In the genomic region with DNA sequence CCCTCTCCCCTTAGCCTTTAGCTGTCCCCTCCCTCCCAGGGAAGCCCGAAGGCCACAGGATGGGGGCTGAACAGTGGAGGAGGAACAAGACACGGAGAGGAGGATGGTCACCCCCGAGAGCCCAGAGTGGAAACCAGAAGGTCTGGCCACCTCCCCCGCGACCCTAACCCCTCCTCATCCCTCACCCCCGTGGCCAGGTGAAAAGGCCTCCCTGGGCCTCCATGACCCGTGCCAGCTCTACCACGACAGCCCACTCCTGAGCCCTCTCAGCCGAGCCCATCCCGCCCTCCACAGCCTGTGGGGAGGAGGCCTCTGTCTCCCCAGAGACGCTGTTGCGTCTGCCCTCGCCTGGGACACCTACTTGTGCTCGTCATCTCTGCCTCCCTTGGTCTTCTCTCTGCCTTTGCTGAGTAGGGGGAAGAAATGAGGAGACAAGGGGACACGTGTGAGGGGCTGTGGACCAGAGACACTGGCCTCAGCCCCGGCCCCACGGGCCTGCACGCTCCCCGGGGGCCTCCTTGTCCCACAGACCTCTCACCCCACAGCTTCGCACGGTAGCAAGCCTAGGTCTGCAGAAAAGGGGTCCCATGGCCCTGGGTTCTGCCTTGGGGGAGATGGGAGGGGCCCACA, we compare ENCODE assay signal across 23 cellular contexts. TPM values are rescaled to one million over a fixed set of nuclear protein-coding genes. Genes with fewer than 3 reads are reported as not detected.
DNase-seq lines count a peak whose midpoint lies in the region; ATAC-seq, FAIRE-seq and TF ChIP-seq lines count a peak whose summit lies in the region.
"Had no signal": no experiment of that assay in that cellular context is flagged by ENCODE, and none has a peak within 500 bp of the region (broad histone marks: within the 10 kb centered on the region; RNA-seq: fewer than 3 reads in every experiment).

No MANE protein-coding gene starts in this region.

- ATAC-seq in activated CD4-positive, alpha-beta T cell treated with anti-CD3 and anti-CD28 coated beads for 36 hours, result no peak
- ATAC-seq: CD8-positive, alpha-beta T cell had no signal

- H2BK5ac ChIP-seq in trophoblast cell (ENCODE audit: low read depth, low read length, poor library complexity), result no peak overlapping the region

- no peak overlapping the region for H4K12ac ChIP-seq in trophoblast cell (ENCODE audit: low read depth, low read length)

- no peak for TF ChIP-seq CTCF in kidney (IDR thresholded peaks at IDR 0.05; ENCODE audit: borderline replicate concordance, extremely low read depth, insufficient read depth)
- TF ChIP-seq CTCF in spleen (IDR thresholded peaks at IDR 0.05 in 8 of 11, conservative IDR thresholded peaks at IDR 0.05 in 3 of 11), result no peak
- TF ChIP-seq CTCF in BE2C (IDR thresholded peaks at IDR 0.05; ENCODE audit: low read depth, low read length), result no peak

- intact Hi-C loops in kidney (cut with DNase I), result no loop called here
- intact Hi-C loops in spleen (cut with DNase I; ENCODE audit: low total_unique reads), result no loop called here
- intact Hi-C loops in activated CD4-positive, alpha-beta T cell treated with anti-CD3 and anti-CD28 coated beads for 36 hours (cut with DNase I, micrococcal nuclease), result no loop called here

- H3K9me3 ChIP-seq in BLaER1, result no peaks in the 10 kb centered on the region
- H3K9me3 ChIP-seq in BLaER1 treated with 17β-estradiol and CSF1 and Interleukin-3, amounts not matched to agents 10 nM and 100 nM (replicated peaks in 1 of 11), result no peaks in the 10 kb centered on the region
- no peaks in the 10 kb centered on the region for H3K9me3 ChIP-seq in kidney (ENCODE audit: control insufficient read depth in 1 of 2, low read length in 2 of 2)
- H3K9me3 ChIP-seq in spleen, result no peaks in the 10 kb centered on the region
- H3K9me3 ChIP-seq in BE2C, result no peaks in the 10 kb centered on the region
- no peaks in the 10 kb centered on the region for H3K9me3 ChIP-seq in trophoblast cell (ENCODE audit: insufficient read depth, low read depth, low read length)
- H3K9me3 ChIP-seq: Caco-2 had no signal

- no peaks in the 10 kb centered on the region for H3K79me2 ChIP-seq in trophoblast cell (ENCODE audit: control insufficient read depth, insufficient read depth, low read length, poor library complexity)

- no peaks in the 10 kb centered on the region for H4K20me1 ChIP-seq in BLaER1
- H4K20me1 ChIP-seq in BLaER1 treated with 17β-estradiol and CSF1 and Interleukin-3, amounts not matched to agents 10 nM and 100 nM, result no peaks in the 10 kb centered on the region; a peak in 1 of 22 replicates

- no peaks in the 10 kb centered on the region for H3K36me3 Mint-ChIP-seq in activated CD4-positive, alpha-beta T cell treated with anti-CD3 and anti-CD28 coated beads for 36 hours (ENCODE audit: low read depth)
- H3K36me3 Mint-ChIP-seq: CD8-positive, alpha-beta T cell had no signal

- no peak for FAIRE-seq in kidney (lab: Jason Lieb, UNC)
- FAIRE-seq: A204.1, D721Med, G401.6, GM12891, GM19239 had no signal

- no peak overlapping the region for H2AK5ac ChIP-seq in trophoblast cell (ENCODE audit: low read length)

- H2AFZ ChIP-seq in trophoblast cell (ENCODE audit: insufficient read depth, low read length, poor library complexity), result no peak overlapping the region

- 80 to 92% (median 87%) methylated on average over 18 to 21 of the region's 21 CpGs for WGBS in spleen, 5 donors
- WGBS in trophoblast cell (ENCODE audit: extremely low coverage, insufficient coverage, insufficient read length), result no CpG with 5 or more reads among the region's 21 CpGs

- H3K36me3 ChIP-seq in BLaER1 (no peaks in the 10 kb centered on the region), kidney (ENCODE audit: control insufficient read depth in 1 of 2, insufficient read depth in 2 of 2, low read length in 2 of 2) (no peaks in the 10 kb centered on the region), spleen (no peaks in the 10 kb centered on the region), BE2C (no peaks in the 10 kb centered on the region), trophoblast cell (ENCODE audit: control insufficient read depth in 1 of 2, insufficient read depth in 2 of 2, low read length in 2 of 2) (no peaks in the 10 kb centered on the region)
- H3K36me3 ChIP-seq in BLaER1 treated with 17β-estradiol and CSF1 and Interleukin-3, amounts not matched to agents 10 nM and 100 nM, result no peaks in the 10 kb centered on the region

- H3K27ac ChIP-seq in BLaER1 (no peak overlapping the region), kidney (ENCODE audit: low read depth in 2 of 2, low read length in 2 of 2) (no peak overlapping the region), spleen (no peak overlapping the region), trophoblast cell (ENCODE audit: low read depth, low read length) (no peak overlapping the region)
- no peak overlapping the region for H3K27ac ChIP-seq in BLaER1 treated with 17β-estradiol and CSF1 and Interleukin-3, amounts not matched to agents 10 nM and 100 nM
- H3K27ac ChIP-seq: C4-2B had no signal

- no peak overlapping the region for H2BK12ac ChIP-seq in trophoblast cell (ENCODE audit: low read length)

- POLR2A ChIA-PET in activated CD4-positive, alpha-beta T cell treated with anti-CD3 and anti-CD28 coated beads for 36 hours (lab: Charles Lee), result no interaction called here

- no peak overlapping the region for H4K91ac ChIP-seq in trophoblast cell (ENCODE audit: low read depth, low read length)

- H3K4ac ChIP-seq in trophoblast cell (ENCODE audit: low read depth, low read length), result no peak overlapping the region

- H3K4me1 Mint-ChIP-seq in activated CD4-positive, alpha-beta T cell treated with anti-CD3 and anti-CD28 coated beads for 36 hours, result no peaks in the 10 kb centered on the region

- H3K23ac ChIP-seq in trophoblast cell (ENCODE audit: low read length), result no peak overlapping the region

- no peak overlapping the region for H3K14ac ChIP-seq in trophoblast cell (ENCODE audit: low read length)

- H3K4me3 ChIP-seq in BLaER1 (no peak overlapping the region), kidney (ENCODE audit: low read length in 2 of 2) (no peak overlapping the region), spleen (no peak overlapping the region), BE2C (ENCODE audit: low read depth, low read length) (no peak overlapping the region), trophoblast cell (ENCODE audit: low read depth, low read length) (no peak overlapping the region)
- H3K4me3 ChIP-seq in BLaER1 treated with 17β-estradiol and CSF1 and Interleukin-3, amounts not matched to agents 10 nM and 100 nM, result no peak overlapping the region

- CTCF ChIA-PET in activated CD4-positive, alpha-beta T cell treated with anti-CD3 and anti-CD28 coated beads for 36 hours (lab: Charles Lee), result interaction anchor here (0.6 to 1.0 kb wide), 3 partner anchors 353 to 946 kb away, joined by 3 to 4 read pairs (median 3); no protein-coding TSS in a partner anchor

- H3K27me3 ChIP-seq in BLaER1 (no peaks in the 10 kb centered on the region), spleen (replicated peaks in 1 of 7) (peaks cover 0 to 15% (median 0%) of the 10 kb centered on the region in 7 donors), BE2C (no peaks in the 10 kb centered on the region), trophoblast cell (ENCODE audit: insufficient read depth, low read length) (no peaks in the 10 kb centered on the region)
- H3K27me3 ChIP-seq in BLaER1 treated with 17β-estradiol and CSF1 and Interleukin-3, amounts not matched to agents 10 nM and 100 nM, result no peaks in the 10 kb centered on the region

- H4K8ac ChIP-seq in trophoblast cell (ENCODE audit: low read depth, low read length), result no peak overlapping the region

- H3K4me1 ChIP-seq in BLaER1 (peaks cover 17% of the 10 kb centered on the region), kidney (ENCODE audit: control insufficient read depth in 1 of 2, insufficient read depth in 1 of 2, low read depth in 1 of 2, low read length in 2 of 2) (no peaks in the 10 kb centered on the region), spleen (no peaks in the 10 kb centered on the region), BE2C (no peaks in the 10 kb centered on the region), trophoblast cell (ENCODE audit: control insufficient read depth in 1 of 2, insufficient read depth in 2 of 2, low read length in 2 of 2) (no peaks in the 10 kb centered on the region)
- peaks cover 0 to 17% (median 9%) of the 10 kb centered on the region in 10 experiments; a peak in 12 of 20 replicates for H3K4me1 ChIP-seq in BLaER1 treated with 17β-estradiol and CSF1 and Interleukin-3, amounts not matched to agents 10 nM and 100 nM
- H3K4me1 ChIP-seq: Caco-2 had no signal

- peak overlapping the region; percentile 36 for H3K4me2 ChIP-seq in BLaER1
- H3K4me2 ChIP-seq in BLaER1 treated with 17β-estradiol and CSF1 and Interleukin-3, amounts not matched to agents 10 nM and 100 nM, result peak overlapping the region in 7 of 11 experiments; percentile 10 to 43 (median 28); a peak in 9 of 22 replicates
- H3K4me2 ChIP-seq in trophoblast cell (ENCODE audit: low read length), result no peak overlapping the region

- H3K27ac Mint-ChIP-seq in activated CD4-positive, alpha-beta T cell treated with anti-CD3 and anti-CD28 coated beads for 36 hours, result no peak overlapping the region
- H3K27ac Mint-ChIP-seq: CD4-positive, alpha-beta T cell; CD8-positive, alpha-beta T cell had no signal

- no peaks in the 10 kb centered on the region for H3K27me3 Mint-ChIP-seq in activated CD4-positive, alpha-beta T cell treated with anti-CD3 and anti-CD28 coated beads for 36 hours
- H3K27me3 Mint-ChIP-seq: CD4-positive, alpha-beta T cell had no signal

- DNase-seq in kidney, result peak; percentile 55
- DNase-seq in spleen, result peak; percentile 61
- DNase-seq in BE2C, result no peak
- DNase-seq in activated CD4-positive, alpha-beta T cell treated with anti-CD3 and anti-CD28 coated beads for 36 hours, result no peak
- no peak for DNase-seq in trophoblast cell
- DNase-seq: 8988T; ACHN; Caco-2; Calu3; CD4-positive, alpha-beta T cell; CD8-positive, alpha-beta T cell; DMS79 treated with DMSO at 0.1 percent for 48 hours; GF-D8 had no signal

- H2BK120ac ChIP-seq in trophoblast cell (ENCODE audit: insufficient read depth, low read length, poor library complexity), result no peak overlapping the region

- H3K4me3 Mint-ChIP-seq in activated CD4-positive, alpha-beta T cell treated with anti-CD3 and anti-CD28 coated beads for 36 hours, result no peak overlapping the region
- H3K4me3 Mint-ChIP-seq: CD4-positive, alpha-beta T cell; CD8-positive, alpha-beta T cell had no signal

- no peak overlapping the region for H3K18ac ChIP-seq in trophoblast cell (ENCODE audit: low read length)

- no peaks in the 10 kb centered on the region for H3K9me3 Mint-ChIP-seq in activated CD4-positive, alpha-beta T cell treated with anti-CD3 and anti-CD28 coated beads for 36 hours (ENCODE audit: low read depth)
- H3K9me3 Mint-ChIP-seq: CD4-positive, alpha-beta T cell; CD8-positive, alpha-beta T cell had no signal

- no peaks in the 10 kb centered on the region for H3K79me1 ChIP-seq in trophoblast cell (ENCODE audit: low read length)

- H3K9ac ChIP-seq in BLaER1 (no peak overlapping the region), kidney (ENCODE audit: low read length in 2 of 2) (no peak overlapping the region), trophoblast cell (ENCODE audit: low read length) (no peak overlapping the region)
- H3K9ac ChIP-seq in BLaER1 treated with 17β-estradiol and CSF1 and Interleukin-3, amounts not matched to agents 10 nM and 100 nM, result no peak overlapping the region

- no peak for TF ChIP-seq POLR2A in spleen (IDR thresholded peaks at IDR 0.05)

RNA-seq across cellular contexts. Expression of gene OTOF, which starts 32.5 kb away (rescaled TPM):
- total RNA-seq in kidney (0.16 TPM), spleen (1 to 10 TPM in 1 of 7 donors, under 1 TPM in 6; 0.19 to 1.6 (median 0.34) TPM)
- polyA plus RNA-seq in kidney (ENCODE audit: insufficient read depth, low read depth, low replicate concordance) (not detected), spleen (under 1 TPM; 0.06 to 0.17 (median 0.16) TPM)
- 0.94 TPM for polyA plus RNA-seq in BE2C (2012; ENCODE audit: insufficient read depth, insufficient read length, low read depth)
- total RNA-seq in activated CD4-positive, alpha-beta T cell treated with anti-CD3 and anti-CD28 coated beads for 36 hours, result 1 to 10 TPM; 1.9 to 2.3 TPM
- polyA plus RNA-seq in trophoblast cell (2013), result 0.12 and 0.17 TPM in 2 replicates
- total RNA-seq: A673, Calu3 had no signal
- polyA plus RNA-seq: AG04450 had no signal

Comparison
In these comparisons a context has a peak if more than half of its experiments do, and no peak if none do; other contexts are left out.
1. DNase-seq: peak in kidney (single experiment) and spleen (single experiment); none in BE2C (single experiment), activated CD4-positive, alpha-beta T cell treated with anti-CD3 and anti-CD28 coated beads for 36 hours (single experiment) and trophoblast cell (0 of 2).